Comparison of ENCODE assay signal across 1 cellular context in genomic region chr9:111633389-111633736, GRCh38.
TF ChIP-seq lines count a peak whose summit lies in the region.

No MANE protein-coding gene starts in this region.

TF ChIP-seq in IMR-90, 13 proteins besides CTCF, POLR2A, EP300 and RAD21 (continued from another document):
- no peak for TF ChIP-seq CEBPB (IDR thresholded peaks at IDR 0.05; ENCODE audit: low read depth, low read length)
- TF ChIP-seq MAFK (IDR thresholded peaks at IDR 0.05; ENCODE audit: low read depth, low read length), result no peak
- no peak for TF ChIP-seq MAZ (IDR thresholded peaks at IDR 0.05; ENCODE audit: borderline replicate concordance, low read depth, low read length)
- TF ChIP-seq FOS (IDR thresholded peaks at IDR 0.05; ENCODE audit: low read depth, low read length), result no peak
- no peak for TF ChIP-seq BHLHE40 (IDR thresholded peaks at IDR 0.05; ENCODE audit: low read depth, low read length)
- no peak for TF ChIP-seq RFX5 (IDR thresholded peaks at IDR 0.05; ENCODE audit: low read depth, low read length)
- no peak for TF ChIP-seq MXI1 (IDR thresholded peaks at IDR 0.05; ENCODE audit: borderline replicate concordance, low read depth, low read length)
- TF ChIP-seq NFE2L2 (IDR thresholded peaks at IDR 0.05; ENCODE audit: low read depth, low read length), result no peak
- no peak for TF ChIP-seq CHD1 (IDR thresholded peaks at IDR 0.05; ENCODE audit: low read depth, low read length)
- TF ChIP-seq ELK1 (IDR thresholded peaks at IDR 0.05; ENCODE audit: borderline replicate concordance, low read depth, low read length), result no peak
